11 cellular contexts compared by ENCODE assay signal in genomic region chr7:26195182-26195581, GRCh38. TPM values are rescaled to one million over a fixed set of nuclear protein-coding genes. Genes with fewer than 3 reads are reported as not detected.
DNase-seq lines count a peak whose midpoint lies in the region; ATAC-seq and TF ChIP-seq lines count a peak whose summit lies in the region.
"Had no signal": no experiment of that assay in that cellular context is flagged by ENCODE, and none has a peak within 500 bp of the region (broad histone marks: within the 10 kb centered on the region; RNA-seq: fewer than 3 reads in every experiment).

No MANE protein-coding gene starts in this region.

- H3K9me3 ChIP-seq in CD8-positive, alpha-beta T cell (ENCODE audit: low read length): no peaks in the 10 kb centered on the region
- no peaks in the 10 kb centered on the region for H3K9me3 ChIP-seq in naive thymus-derived CD4-positive, alpha-beta T cell (ENCODE audit: control insufficient read depth in 2 of 3, low read length in 3 of 3)

- POLR2A ChIA-PET in CD8-positive, alpha-beta T cell (lab: Charles Lee): interaction anchor here (0.6 to 12.5 kb wide), 4 partner anchors 12 to 110 kb away, joined by 3 to 241 read pairs (median 30); partner anchors contain the start of gene NFE2L3
- POLR2A ChIA-PET in naive thymus-derived CD4-positive, alpha-beta T cell (lab: Charles Lee): interaction anchor here (0.5 to 13.1 kb wide), 7 partner anchors 10 to 105 kb away, joined by 3 to 289 read pairs (median 8); partner anchors contain the start of gene NFE2L3

- H3K4me1 Mint-ChIP-seq in CD8-positive, alpha-beta T cell (ENCODE audit: low read depth): peaks cover 73% of the 10 kb centered on the region
- peaks cover 65% of the 10 kb centered on the region for H3K4me1 Mint-ChIP-seq in HFFc6 (ENCODE audit: low read depth)
- H3K4me1 Mint-ChIP-seq in activated naive CD8-positive, alpha-beta T cell treated with anti-CD3 and anti-CD28 coated beads for 36 hours: peaks cover 60% of the 10 kb centered on the region
- H3K4me1 Mint-ChIP-seq in naive thymus-derived CD4-positive, alpha-beta T cell: peaks cover 61 to 84% (median 72%) of the 10 kb centered on the region in 7 donors

- no peak overlapping the region for H3K4me3 ChIP-seq in CD8-positive, alpha-beta T cell (ENCODE audit: low read depth, low read length)
- no peak overlapping the region for H3K4me3 ChIP-seq in naive thymus-derived CD4-positive, alpha-beta T cell (ENCODE audit: low read length)

- no peaks in the 10 kb centered on the region for H3K9me3 Mint-ChIP-seq in CD8-positive, alpha-beta T cell
- H3K9me3 Mint-ChIP-seq in HFFc6: peaks cover 7% of the 10 kb centered on the region
- no peaks in the 10 kb centered on the region for H3K9me3 Mint-ChIP-seq in activated naive CD8-positive, alpha-beta T cell treated with anti-CD3 and anti-CD28 coated beads for 36 hours
- peaks cover 0 to 11% (median 0%) of the 10 kb centered on the region in 11 donors for H3K9me3 Mint-ChIP-seq in naive thymus-derived CD4-positive, alpha-beta T cell

- no peak for TF ChIP-seq CTCF in CD8-positive, alpha-beta T cell (IDR thresholded peaks at IDR 0.05)
- TF ChIP-seq CTCF in HFFc6 (IDR thresholded peaks at IDR 0.05): no peak

- intact Hi-C loops in CD8-positive, alpha-beta T cell (cut with DNase I, micrococcal nuclease): loop anchor here in 1 of 2 experiments (10.0 kb wide), 2 partner anchors 300 to 970 kb away; partner anchors contain the start of gene HOXA9
- intact Hi-C loops in naive thymus-derived CD4-positive, alpha-beta T cell (cut with micrococcal nuclease): loop anchor here in 1 of 2 donors (5.0 kb wide), 1 partner anchor 303 kb away; no protein-coding TSS in a partner anchor

- H3K27ac Mint-ChIP-seq in CD8-positive, alpha-beta T cell: peak overlapping the region; percentile 49
- H3K27ac Mint-ChIP-seq in HFFc6: peak overlapping the region; percentile 73
- H3K27ac Mint-ChIP-seq in activated naive CD8-positive, alpha-beta T cell treated with anti-CD3 and anti-CD28 coated beads for 36 hours: peak overlapping the region; percentile 89
- peak overlapping the region in 6 of 9 donors; percentile 55 to 99 (median 76) for H3K27ac Mint-ChIP-seq in naive thymus-derived CD4-positive, alpha-beta T cell

- CTCF ChIA-PET in CD8-positive, alpha-beta T cell (lab: Charles Lee): interaction anchor here (1.0 to 9.2 kb wide), 5 partner anchors 15 to 170 kb away, joined by 3 to 239 read pairs (median 3); no protein-coding TSS in a partner anchor
- CTCF ChIA-PET in naive thymus-derived CD4-positive, alpha-beta T cell (lab: Charles Lee): interaction anchor here (0.6 to 10.0 kb wide), 4 partner anchors 40 to 178 kb away, joined by 3 to 177 read pairs (median 10); no protein-coding TSS in a partner anchor

- H3K4me3 Mint-ChIP-seq in CD8-positive, alpha-beta T cell: peak overlapping the region; percentile 100
- H3K4me3 Mint-ChIP-seq in HFFc6: peak overlapping the region; percentile 100
- H3K4me3 Mint-ChIP-seq in activated naive CD8-positive, alpha-beta T cell treated with anti-CD3 and anti-CD28 coated beads for 36 hours: peak overlapping the region; percentile 100
- peak overlapping the region in 9 of 10 donors; percentile 13 to 100 (median 98) for H3K4me3 Mint-ChIP-seq in naive thymus-derived CD4-positive, alpha-beta T cell

- peaks cover 64% of the 10 kb centered on the region for H3K36me3 ChIP-seq in CD8-positive, alpha-beta T cell (ENCODE audit: insufficient read depth, low read length)
- H3K36me3 ChIP-seq in naive thymus-derived CD4-positive, alpha-beta T cell (ENCODE audit: control insufficient read depth in 2 of 3, insufficient read depth in 3 of 3, low read length in 3 of 3): peaks cover 50 to 84% (median 52%) of the 10 kb centered on the region in 3 experiments

- no peaks in the 10 kb centered on the region for H3K27me3 ChIP-seq in CD8-positive, alpha-beta T cell (ENCODE audit: insufficient read depth, low read length)
- no peaks in the 10 kb centered on the region for H3K27me3 ChIP-seq in naive thymus-derived CD4-positive, alpha-beta T cell (ENCODE audit: control insufficient read depth in 2 of 2, insufficient read depth in 2 of 2, low read length in 2 of 2)

- DNase-seq in CD8-positive, alpha-beta T cell: no peak
- no peak for DNase-seq in HFFc6
- DNase-seq in activated naive CD8-positive, alpha-beta T cell treated with anti-CD3 and anti-CD28 coated beads for 36 hours: no peak
- DNase-seq in naive thymus-derived CD4-positive, alpha-beta T cell: no peak
- no peak for DNase-seq in NCI-H1417 (lab: John Stamatoyannopoulos, UW)
- no peak for DNase-seq in G401 (ENCODE audit: low spot score)
- no peak for DNase-seq in HuH-7 (ENCODE audit: low spot score)
- DNase-seq: DMS53, midbrain, NCI-H524 had no signal

- peaks cover 96% of the 10 kb centered on the region for H3K36me3 Mint-ChIP-seq in CD8-positive, alpha-beta T cell
- H3K36me3 Mint-ChIP-seq in HFFc6 (ENCODE audit: low read depth): peaks cover 88% of the 10 kb centered on the region
- peaks cover 97% of the 10 kb centered on the region for H3K36me3 Mint-ChIP-seq in activated naive CD8-positive, alpha-beta T cell treated with anti-CD3 and anti-CD28 coated beads for 36 hours
- H3K36me3 Mint-ChIP-seq in naive thymus-derived CD4-positive, alpha-beta T cell: peaks cover 33 to 82% (median 80%) of the 10 kb centered on the region in 5 donors

- no peaks in the 10 kb centered on the region for H3K27me3 Mint-ChIP-seq in CD8-positive, alpha-beta T cell (ENCODE audit: low read depth)
- H3K27me3 Mint-ChIP-seq in HFFc6 (ENCODE audit: insufficient read depth): peaks cover 26% of the 10 kb centered on the region
- H3K27me3 Mint-ChIP-seq in activated naive CD8-positive, alpha-beta T cell treated with anti-CD3 and anti-CD28 coated beads for 36 hours: peaks cover 16% of the 10 kb centered on the region
- peaks cover 0 to 2% (median 0%) of the 10 kb centered on the region in 5 donors for H3K27me3 Mint-ChIP-seq in naive thymus-derived CD4-positive, alpha-beta T cell

- H3K4me1 ChIP-seq in CD8-positive, alpha-beta T cell (ENCODE audit: insufficient read depth, low read length): peaks cover 73% of the 10 kb centered on the region
- peaks cover 56 to 66% of the 10 kb centered on the region in 2 donors for H3K4me1 ChIP-seq in naive thymus-derived CD4-positive, alpha-beta T cell (ENCODE audit: control insufficient read depth in 2 of 2, insufficient read depth in 2 of 2, low read length in 2 of 2)

- H3K27ac ChIP-seq in CD8-positive, alpha-beta T cell (ENCODE audit: low read depth, low read length): no peak overlapping the region
- H3K27ac ChIP-seq in naive thymus-derived CD4-positive, alpha-beta T cell (ENCODE audit: low read depth, low read length): no peak overlapping the region

- in situ Hi-C loops in G401 (cut with HindIII; ENCODE audit: low sequenced_read_pairs): no loop called here

- ATAC-seq in CD8-positive, alpha-beta T cell: no peak
- no peak for ATAC-seq in naive thymus-derived CD4-positive, alpha-beta T cell
- no peak for ATAC-seq in GM18907 (IDR thresholded peaks at IDR 0.05; ENCODE audit: unreplicated experiment)

RNA-seq across cellular contexts. Expression of gene HNRNPA2B1, which starts 5.4 kb away (rescaled TPM):
- 100 to 1,000 TPM; 241 to 247 TPM for total RNA-seq in CD8-positive, alpha-beta T cell
- 100 to 1,000 TPM; 403 to 643 (median 565) TPM for total RNA-seq in HFFc6 (2021; fragmentation: NEBNext Ultra II Directional; extraction: Animal tissue kit (Norgen Biotek cat#: 25700))
- 100 to 1,000 TPM; 968 to 975 TPM for total RNA-seq in activated naive CD8-positive, alpha-beta T cell treated with anti-CD3 and anti-CD28 coated beads for 36 hours
- 100 to 1,000 TPM; 394 to 702 (median 437) TPM for total RNA-seq in naive thymus-derived CD4-positive, alpha-beta T cell
- polyA plus RNA-seq in naive thymus-derived CD4-positive, alpha-beta T cell: 100 to 1,000 TPM; 612 to 833 TPM
- total RNA-seq in G401 (2014; rRNA removed; shearing (Covaris generic)): 256 and 358 TPM in 2 replicates

RNA-seq across cellular contexts. Expression of gene CBX3, which starts 6.4 kb away (rescaled TPM):
- total RNA-seq in CD8-positive, alpha-beta T cell: 100 to 1,000 TPM; 103 to 106 TPM
- total RNA-seq in HFFc6 (2021; fragmentation: NEBNext Ultra II Directional; extraction: Animal tissue kit (Norgen Biotek cat#: 25700)): 100 to 1,000 TPM; 115 to 150 (median 140) TPM
- total RNA-seq in activated naive CD8-positive, alpha-beta T cell treated with anti-CD3 and anti-CD28 coated beads for 36 hours: 100 to 1,000 TPM; 366 to 370 TPM
- total RNA-seq in naive thymus-derived CD4-positive, alpha-beta T cell: 100 to 1,000 TPM; 103 to 214 (median 155) TPM
- polyA plus RNA-seq in naive thymus-derived CD4-positive, alpha-beta T cell: 100 to 1,000 TPM in 1 of 2 donors, 10 to 100 TPM in 1; 86.9 to 111 TPM
- 344 and 437 TPM in 2 replicates for total RNA-seq in G401 (2014; rRNA removed; shearing (Covaris generic))

RNA-seq across cellular contexts. Expression of gene NFE2L3, which starts 43.2 kb away (rescaled TPM):
- total RNA-seq in CD8-positive, alpha-beta T cell: under 1 TPM; 0.43 to 0.50 TPM
- 1 to 10 TPM; 2.3 to 6.5 (median 2.7) TPM for total RNA-seq in HFFc6 (2021; fragmentation: NEBNext Ultra II Directional; extraction: Animal tissue kit (Norgen Biotek cat#: 25700))
- total RNA-seq in activated naive CD8-positive, alpha-beta T cell treated with anti-CD3 and anti-CD28 coated beads for 36 hours: 10 to 100 TPM; 35.2 to 35.3 TPM
- 10 to 100 TPM in 1 of 5 experiments, 1 to 10 TPM in 4; 1.1 to 49.5 (median 4.5) TPM for total RNA-seq in naive thymus-derived CD4-positive, alpha-beta T cell
- 1 to 10 TPM; 2.6 to 4.8 TPM for polyA plus RNA-seq in naive thymus-derived CD4-positive, alpha-beta T cell
- 211 and 236 TPM in 2 replicates for total RNA-seq in G401 (2014; rRNA removed; shearing (Covaris generic))
